In the genomic region with DNA sequence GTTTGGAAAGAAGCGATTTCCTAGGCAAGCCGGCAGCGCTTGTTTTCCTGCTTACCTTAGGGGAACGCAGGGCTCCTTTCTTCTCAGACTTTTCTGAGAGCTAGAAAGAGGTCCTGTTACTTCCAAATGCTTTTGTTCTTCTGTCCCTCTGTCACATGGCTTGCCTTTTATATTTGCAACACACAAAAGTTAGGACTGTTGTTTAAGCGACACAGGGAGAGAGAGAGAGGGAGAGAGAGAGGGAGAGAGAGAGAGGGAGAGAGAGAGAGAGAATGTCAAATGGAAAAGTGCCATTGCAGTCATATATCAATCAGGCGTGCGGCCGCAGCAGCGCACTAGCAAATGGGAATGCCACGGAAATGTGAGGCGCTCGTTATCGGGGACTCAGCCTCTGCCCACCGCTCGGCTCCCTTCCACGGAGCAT, we compare ENCODE assay signal across 9 cellular contexts. TPM values are rescaled to one million over a fixed set of nuclear protein-coding genes. Genes with fewer than 3 reads are reported as not detected.
DNase-seq lines count a peak whose midpoint lies in the region; ATAC-seq and TF ChIP-seq lines count a peak whose summit lies in the region.
"Had no signal": no experiment of that assay in that cellular context is flagged by ENCODE, and none has a peak within 500 bp of the region (broad histone marks: within the 10 kb centered on the region; RNA-seq: fewer than 3 reads in every experiment).

A gene with protein sequence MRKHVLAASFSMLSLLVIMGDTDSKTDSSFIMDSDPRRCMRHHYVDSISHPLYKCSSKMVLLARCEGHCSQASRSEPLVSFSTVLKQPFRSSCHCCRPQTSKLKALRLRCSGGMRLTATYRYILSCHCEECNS (minus strand): TSS at position 142 of the 424 bp plus-strand sequence. CDS start 14,745 bp downstream, outside the sequence.

- intact Hi-C loops in PC-3 (cut with micrococcal nuclease): loop anchor here (2.0 to 5.0 kb wide), 3 partner anchors 40 to 269 kb away; no protein-coding TSS in a partner anchor

- CTCF ChIA-PET in PC-3 (lab: Charles Lee): no interaction called here

- no peaks in the 10 kb centered on the region for H3F3A ChIP-seq in PC-3 (ENCODE audit: low read length, unreplicated experiment)

- TF ChIP-seq CTCF in C4-2B (conservative IDR thresholded peaks at IDR 0.05) (no peak), PC-3 (conservative IDR thresholded peaks at IDR 0.05; ENCODE audit: low read depth, low read length) (no peak), fibroblast of mammary gland (conservative IDR thresholded peaks at IDR 0.05; ENCODE audit: control insufficient read depth, insufficient read depth, low read depth, low read length) (no peak)

- H3K9me3 ChIP-seq in PC-3 (ENCODE audit: low read length): no peaks in the 10 kb centered on the region

- no peaks in the 10 kb centered on the region for H3K79me2 ChIP-seq in PC-3 (ENCODE audit: low read length)

- H3K27ac ChIP-seq in C4-2B: peak within 1 kb of the TSS; percentile 53
- peak within 1 kb of the TSS; percentile 79 for H3K27ac ChIP-seq in PC-3 (ENCODE audit: low read length)

- H2AFZ ChIP-seq in PC-3 (ENCODE audit: low read length): peak within 1 kb of the TSS; percentile 90

- no peaks in the 10 kb centered on the region for H3K9me2 ChIP-seq in PC-3 (replicated peaks; ENCODE audit: low read length)

- no TSS peak for BruUV-seq in PC-3 (replicated peaks; lab: Mats Ljungman, UMichigan)

- H3K4me1 ChIP-seq in PC-3 (ENCODE audit: insufficient read depth, low read length): peaks cover 47% of the 10 kb centered on the region

- ATAC-seq in PC-3 (peak; percentile 21), GM18520 (IDR thresholded peaks at IDR 0.05; ENCODE audit: unreplicated experiment) (no peak), HG02763 (IDR thresholded peaks at IDR 0.05; ENCODE audit: unreplicated experiment) (no peak)

- peak within 1 kb of the TSS; percentile 68 for H3K4me3 ChIP-seq in PC-3 (ENCODE audit: low read length)
- H3K4me3 ChIP-seq in fibroblast of mammary gland (ENCODE audit: control insufficient read depth, low read depth, low read length): peak within 1 kb of the TSS; percentile 36

- POLR2A ChIA-PET in PC-3 (lab: Charles Lee; ENCODE audit: unreplicated experiment): no interaction called here

- H3K4me2 ChIP-seq in PC-3 (ENCODE audit: low read length): peak within 1 kb of the TSS; percentile 88

- no peaks in the 10 kb centered on the region for H3K27me3 ChIP-seq in PC-3 (ENCODE audit: low read length)

- no peaks in the 10 kb centered on the region for H3K36me3 ChIP-seq in PC-3 (ENCODE audit: low read depth, low read length)

- H3K9ac ChIP-seq in PC-3 (ENCODE audit: low read length): peak within 1 kb of the TSS; percentile 51

- peak; percentile 40 for DNase-seq in PC-3
- peak; percentile 16 for DNase-seq in fibroblast of mammary gland (ENCODE audit: low read depth)
- no peak for DNase-seq in occipital lobe (lab: John Stamatoyannopoulos, UW)
- no peak for DNase-seq in NK-92 (lab: John Stamatoyannopoulos, UW; ENCODE audit: unreplicated experiment)
- DNase-seq in GDM1 (lab: John Stamatoyannopoulos, UW): no peak
- DNase-seq: NCI-H1694 treated with DMSO at 0.1 percent for 48 hours had no signal

- H4K20me1 ChIP-seq in PC-3 (ENCODE audit: low read length): no peaks in the 10 kb centered on the region

RNA-seq across cellular contexts. Expression of the gene that starts here (rescaled TPM):
- total RNA-seq in PC-3 (2014; rRNA removed) (1.6 and 4.4 TPM in 2 replicates), occipital lobe (15.1 TPM)

Comparison
In these comparisons a context has a peak if more than half of its experiments do, and no peak if none do; other contexts are left out.
1. DNase-seq: peak in PC-3 (single experiment) and fibroblast of mammary gland (single experiment); none in occipital lobe (single experiment), NK-92 (single experiment) and GDM1 (single experiment).